Comparison of ENCODE assay signal across 25 cellular contexts in the genomic region with DNA sequence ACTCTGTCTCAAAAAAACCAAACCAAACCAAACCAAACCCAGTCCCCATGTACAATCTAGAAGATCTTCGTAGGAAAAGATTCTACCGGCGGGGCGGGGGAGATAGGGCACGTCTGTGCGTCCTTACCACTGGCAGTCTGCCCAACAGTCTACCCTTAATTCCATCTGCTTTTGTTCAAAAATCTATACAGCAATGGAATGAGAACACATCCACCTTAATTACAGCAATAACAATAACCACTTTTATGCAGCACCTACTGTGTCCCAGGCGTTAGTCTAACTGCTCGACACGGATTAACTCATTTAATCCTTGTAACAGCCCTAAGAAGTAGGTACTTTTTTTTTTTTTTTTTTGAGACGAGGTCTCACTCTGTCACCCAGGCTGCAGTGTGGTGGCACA. TPM values are rescaled to one million over a fixed set of nuclear protein-coding genes. Genes with fewer than 3 reads are reported as not detected.
A peak's percentile ranks its signal among the peaks of the same experiment; 100 is the strongest.
DNase-seq lines count a peak whose midpoint lies in the region; ATAC-seq and TF ChIP-seq lines count a peak whose summit lies in the region.
"Had no signal": no experiment of that assay in that cellular context is flagged by ENCODE, and none has a peak within 500 bp of the region (broad histone marks: within the 10 kb centered on the region; RNA-seq: fewer than 3 reads in every experiment).

No MANE protein-coding gene starts in this region.

- TF ChIP-seq CTCF in GM06990 (IDR thresholded peaks at IDR 0.05; ENCODE audit: insufficient read depth, low read length, poor library complexity, severe bottlenecking), result no peak
- TF ChIP-seq CTCF in nephron (IDR thresholded peaks at IDR 0.05; ENCODE audit: unreplicated experiment in 3 of 3), result no peak
- TF ChIP-seq CTCF in heart left ventricle (IDR thresholded peaks at IDR 0.05), result no peak

- peaks cover 50% of the 10 kb centered on the region for H3K4me1 Mint-ChIP-seq in activated CD4-positive, alpha-beta T cell treated with anti-CD3 and anti-CD28 coated beads, Interleukin-2, amount 10 ng/mL, durations not matched to agents 24 days and 14 days
- H3K4me1 Mint-ChIP-seq in T-helper 17 cell (peaks cover 60% of the 10 kb centered on the region), nephron (peaks cover 49% of the 10 kb centered on the region)

- peaks cover 3% of the 10 kb centered on the region for H3K27me3 Mint-ChIP-seq in activated CD4-positive, alpha-beta T cell treated with anti-CD3 and anti-CD28 coated beads, Interleukin-2, amount 10 ng/mL, durations not matched to agents 24 days and 14 days
- H3K27me3 Mint-ChIP-seq in T-helper 17 cell, result no peaks in the 10 kb centered on the region
- H3K27me3 Mint-ChIP-seq in nephron (ENCODE audit: low read depth), result no peaks in the 10 kb centered on the region

- H3K4me1 ChIP-seq in heart left ventricle, result peaks cover 0 to 71% (median 26%) of the 10 kb centered on the region in 12 donors

- peak overlapping the region; percentile 97 for H3K4me3 Mint-ChIP-seq in activated CD4-positive, alpha-beta T cell treated with anti-CD3 and anti-CD28 coated beads, Interleukin-2, amount 10 ng/mL, durations not matched to agents 24 days and 14 days
- peak overlapping the region; percentile 21 for H3K4me3 Mint-ChIP-seq in T-helper 17 cell
- peak overlapping the region; percentile 30 to 63 (median 50) for H3K4me3 Mint-ChIP-seq in nephron

- WGBS in heart left ventricle, 4 donors, result 91 to 92% (median 91%) methylated on average over 10 of the region's 10 CpGs

- H3K9me3 ChIP-seq in T-helper 17 cell (ENCODE audit: control insufficient read depth, low read length, poor library complexity, severe bottlenecking) (no peaks in the 10 kb centered on the region), heart left ventricle (no peaks in the 10 kb centered on the region)
- H3K9me3 ChIP-seq: A549, colonic mucosa, vagina had no signal

- peaks cover 31% of the 10 kb centered on the region for H3K36me3 ChIP-seq in GM06990 (ENCODE audit: control insufficient read depth, insufficient read depth, low read length)
- peaks cover 0 to 58% (median 34%) of the 10 kb centered on the region in 9 donors for H3K36me3 ChIP-seq in heart left ventricle

- no peaks in the 10 kb centered on the region for H3K27me3 ChIP-seq in GM06990 (replicated peaks; ENCODE audit: control insufficient read depth, insufficient read depth, low read length)
- no peaks in the 10 kb centered on the region for H3K27me3 ChIP-seq in heart left ventricle
- H3K27me3 ChIP-seq: colonic mucosa, vagina had no signal

- H3K4me3 ChIP-seq in GM06990 (replicated peaks; ENCODE audit: low read depth, low read length) (peak overlapping the region; percentile 7; the same call in 1 of the 2 replicates), heart left ventricle (no peak overlapping the region)
- H3K4me3 ChIP-seq: A549, colonic mucosa, smooth muscle cell, vagina had no signal

- H3K27ac ChIP-seq in heart left ventricle, result no peak overlapping the region
- H3K27ac ChIP-seq: A549, colonic mucosa, vagina had no signal

- DNase-seq in activated CD4-positive, alpha-beta T cell treated with anti-CD3 and anti-CD28 coated beads, Interleukin-2, amount 10 ng/mL, durations not matched to agents 24 days and 14 days, result no peak
- DNase-seq in activated CD4-positive, alpha-beta T cell treated with anti-CD3 and anti-CD28 coated beads, Interleukin-2, amount 50 U/mL, for 48 hours, result no peak
- DNase-seq in GM06990 (ENCODE audit: extremely low read depth, insufficient read length) (no peak), T-helper 17 cell (no peak), NCI-H187 treated with DMSO at 0.1 percent for 48 hours (lab: John Stamatoyannopoulos, UW) (no peak), heart left ventricle (no peak)
- DNase-seq: activated CD8-positive, alpha-beta memory T cell treated with anti-CD3 and anti-CD28 coated beads, Interleukin-2, amount 50 U/mL, for 4 hours; activated naive CD4-positive, alpha-beta T cell treated with anti-CD3 and anti-CD28 coated beads, Interleukin-2, amount 10 ng/mL, durations not matched to agents 7 days and 5 days; CD4-positive, CD25-positive, alpha-beta regulatory T cell; colonic mucosa; DMS153; glutamatergic neuron; NCI-H2029 treated with DMSO at 0.1 percent for 48 hours; SHP77; stimulated activated CD4-positive, alpha-beta T cell treated with anti-CD3 and anti-CD28 coated beads, Interleukin-4, amount 100 ng/mL, for 24 hours; substantia nigra had no signal

- ATAC-seq in T-helper 17 cell, result no peak
- no peak for ATAC-seq in heart left ventricle
- no peak for ATAC-seq in HG03520 (IDR thresholded peaks at IDR 0.05; ENCODE audit: unreplicated experiment)
- ATAC-seq: A549; activated CD4-positive, CD25-positive, alpha-beta regulatory T cell treated with anti-CD3 and anti-CD28 coated beads, Interleukin-2, amount 50 U/mL, for 24 hours had no signal

- intact Hi-C loops in activated CD4-positive, alpha-beta T cell treated with anti-CD3 and anti-CD28 coated beads, Interleukin-2, amount 10 ng/mL, durations not matched to agents 24 days and 14 days (cut with micrococcal nuclease), result loop anchor here (5.0 kb wide), 1 partner anchor 334 kb away; the partner anchor contains the start of gene PRR12
- intact Hi-C loops in heart left ventricle (cut with DNase I), result loop anchor here in 1 of 10 donors (5.0 kb wide), 1 partner anchor 49 kb away; the partner anchor contains the start of genes AKT1S1 and TBC1D17

- no peaks in the 10 kb centered on the region for H3K9me3 Mint-ChIP-seq in activated CD4-positive, alpha-beta T cell treated with anti-CD3 and anti-CD28 coated beads, Interleukin-2, amount 10 ng/mL, durations not matched to agents 24 days and 14 days
- no peaks in the 10 kb centered on the region for H3K9me3 Mint-ChIP-seq in nephron
- H3K9me3 Mint-ChIP-seq: mesothelial cell of epicardium had no signal

- TF ChIP-seq POLR2A in heart left ventricle (IDR thresholded peaks at IDR 0.05), result no peak

- no peak overlapping the region for H3K27ac Mint-ChIP-seq in activated CD4-positive, alpha-beta T cell treated with anti-CD3 and anti-CD28 coated beads, Interleukin-2, amount 10 ng/mL, durations not matched to agents 24 days and 14 days
- H3K27ac Mint-ChIP-seq in T-helper 17 cell, result peak overlapping the region; percentile 99
- no peak overlapping the region for H3K27ac Mint-ChIP-seq in nephron
- H3K27ac Mint-ChIP-seq: activated naive CD4-positive, alpha-beta T cell treated with anti-CD3 and anti-CD28 coated beads, Interleukin-2, amount 10 ng/mL, durations not matched to agents 7 days and 5 days had no signal

- H3K36me3 Mint-ChIP-seq in activated CD4-positive, alpha-beta T cell treated with anti-CD3 and anti-CD28 coated beads, Interleukin-2, amount 10 ng/mL, durations not matched to agents 24 days and 14 days (ENCODE audit: low read depth), result peaks cover 76% of the 10 kb centered on the region
- H3K36me3 Mint-ChIP-seq in T-helper 17 cell (ENCODE audit: low read depth) (peaks cover 7% of the 10 kb centered on the region), nephron (ENCODE audit: low read depth) (peaks cover 43% of the 10 kb centered on the region)

RNA-seq across cellular contexts. Expression of gene ATF5, which starts 2.5 kb away (rescaled TPM):
- 44.3 and 45.5 TPM in 2 replicates for total RNA-seq in activated CD4-positive, alpha-beta T cell treated with anti-CD3 and anti-CD28 coated beads, Interleukin-2, amount 10 ng/mL, durations not matched to agents 24 days and 14 days
- total RNA-seq in T-helper 17 cell, result 10 to 100 TPM; 31.8 to 36.0 TPM
- 10 to 100 TPM in 2 of 9 donors, 1 to 10 TPM in 7; 3.9 to 33.0 (median 8.2) TPM for total RNA-seq in heart left ventricle
- polyA plus RNA-seq in heart left ventricle, result 10 to 100 TPM; 16.0 to 30.5 TPM

RNA-seq across cellular contexts. Expression of gene NUP62, which starts 2.8 kb away (rescaled TPM):
- 217 and 232 TPM in 2 replicates for total RNA-seq in activated CD4-positive, alpha-beta T cell treated with anti-CD3 and anti-CD28 coated beads, Interleukin-2, amount 10 ng/mL, durations not matched to agents 24 days and 14 days
- total RNA-seq in T-helper 17 cell (10 to 100 TPM; 46.8 to 62.4 TPM), heart left ventricle (10 to 100 TPM; 24.6 to 61.9 (median 33.3) TPM)
- 10 to 100 TPM; 14.0 to 30.3 TPM for polyA plus RNA-seq in heart left ventricle

RNA-seq across cellular contexts. Expression of gene IL4I1, which starts 29.8 kb away (rescaled TPM):
- total RNA-seq in activated CD4-positive, alpha-beta T cell treated with anti-CD3 and anti-CD28 coated beads, Interleukin-2, amount 10 ng/mL, durations not matched to agents 24 days and 14 days, result 40.4 and 41.4 TPM in 2 replicates
- total RNA-seq in T-helper 17 cell, result 100 to 1,000 TPM in 1 of 2 donors, 10 to 100 TPM in 1; 47.8 to 107 TPM
- 10 to 100 TPM in 2 of 9 donors, under 1 TPM in 4, not detected in 3; 0.27 to 21.6 (median 0.64) TPM for total RNA-seq in heart left ventricle
- polyA plus RNA-seq in heart left ventricle, result under 1 TPM in 1 of 2 donors, not detected in 1; 0.30 TPM
- total RNA-seq: NCI-H460, smooth muscle cell, vagina had no signal

RNA-seq across cellular contexts. Expression of gene SIGLEC11, which starts 34.5 kb away (rescaled TPM):
- total RNA-seq in activated CD4-positive, alpha-beta T cell treated with anti-CD3 and anti-CD28 coated beads, Interleukin-2, amount 10 ng/mL, durations not matched to agents 24 days and 14 days, result not detected in 2 replicates
- total RNA-seq in T-helper 17 cell, result not detected
- total RNA-seq in heart left ventricle, result 1 to 10 TPM in 5 of 9 donors, under 1 TPM in 2, not detected in 2; 0.37 to 3.0 (median 1.2) TPM
- under 1 TPM; 0.22 to 0.80 TPM for polyA plus RNA-seq in heart left ventricle
- total RNA-seq: CD4-positive, CD25-positive, alpha-beta regulatory T cell; NCI-H460; smooth muscle cell; T-helper 2 cell treated with Interferon-gamma antibody and Interleukin-4, amounts not matched to agents 100 ng/mL and 5 ng/mL, for 36 hours had no signal
- polyA plus RNA-seq: A549; CD4-positive, CD25-positive, alpha-beta regulatory T cell; smooth muscle cell had no signal

RNA-seq across cellular contexts. Expression of gene TBC1D17, which starts 49.0 kb away (rescaled TPM):
- total RNA-seq in activated CD4-positive, alpha-beta T cell treated with anti-CD3 and anti-CD28 coated beads, Interleukin-2, amount 10 ng/mL, durations not matched to agents 24 days and 14 days, result 36.5 and 36.8 TPM in 2 replicates
- total RNA-seq in T-helper 17 cell (10 to 100 TPM; 44.1 to 57.3 TPM), heart left ventricle (10 to 100 TPM; 30.1 to 54.8 (median 39.8) TPM)
- polyA plus RNA-seq in heart left ventricle, result 10 to 100 TPM; 30.7 to 35.9 TPM

Comparison
In these comparisons a context has a peak if more than half of its experiments do, and no peak if none do; other contexts are left out.
1. H3K4me3 Mint-ChIP-seq: peak in every context shown above with its lines; median percentile 97 in activated CD4-positive, alpha-beta T cell treated with anti-CD3 and anti-CD28 coated beads, Interleukin-2, amount 10 ng/mL, durations not matched to agents 24 days and 14 days; 50 in nephron; 21 in T-helper 17 cell.